In the genomic region with DNA sequence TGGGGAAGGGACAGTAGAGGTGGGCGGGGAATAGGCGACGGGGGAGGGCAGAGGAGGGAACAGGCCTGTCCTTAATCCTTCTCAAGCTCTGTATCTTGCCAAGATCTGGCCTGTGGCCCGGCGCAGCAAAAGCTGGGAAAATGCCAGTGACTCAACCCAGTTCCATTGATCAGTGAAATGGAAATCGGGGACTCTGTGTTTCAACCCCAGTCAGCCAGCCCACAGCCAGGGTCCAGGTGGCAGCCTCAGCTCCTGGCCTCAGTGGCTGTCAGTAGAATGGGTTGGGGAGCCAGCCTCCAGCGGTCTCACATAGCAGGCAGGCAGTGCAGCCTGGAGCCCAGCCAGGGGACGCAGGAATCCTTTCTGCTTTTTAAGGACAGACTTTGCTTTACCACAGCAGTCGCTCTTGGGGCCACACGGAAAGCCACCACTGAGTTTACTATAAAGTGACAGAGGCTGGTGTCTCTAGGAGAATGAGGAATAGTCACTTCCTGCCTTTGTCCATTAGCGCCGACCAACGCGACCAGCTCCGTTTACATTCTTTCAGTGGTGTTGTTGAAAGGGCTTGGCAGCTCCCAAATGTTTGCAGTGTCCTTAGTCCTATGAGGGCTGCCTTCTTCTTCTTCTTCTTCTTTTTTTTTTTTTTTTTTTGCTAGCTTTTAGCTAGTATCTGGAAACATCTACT, we compare ENCODE assay signal across 8 cellular contexts.
A peak's percentile ranks its signal among the peaks of the same experiment; 100 is the strongest.
DNase-seq lines count a peak whose midpoint lies in the region; ATAC-seq and TF ChIP-seq lines count a peak whose summit lies in the region.

No MANE protein-coding gene starts in this region.

- H3K9me3 ChIP-seq in A673 (ENCODE audit: low read depth, low read length, poor library complexity, severe bottlenecking) = no peaks in the 10 kb centered on the region
- H3K9me3 ChIP-seq in muscle layer of colon (ENCODE audit: low read length) = no peaks in the 10 kb centered on the region

- POLR2A ChIA-PET in A673 (lab: Charles Lee; ENCODE audit: low non-redundant PET) = no interaction called here

- CTCF ChIA-PET in A673 (lab: Charles Lee) = interaction anchor here (0.7 kb wide), 1 partner anchor 108 kb away, joined by 3 read pairs; no protein-coding TSS in a partner anchor

- H3K36me3 ChIP-seq in A673 (ENCODE audit: insufficient read depth, low read length, poor library complexity, severe bottlenecking) = no peaks in the 10 kb centered on the region
- no peaks in the 10 kb centered on the region for H3K36me3 ChIP-seq in muscle layer of colon (ENCODE audit: insufficient read depth, low read length)
- H3K36me3 ChIP-seq in H7 (replicated peaks; ENCODE audit: control insufficient read depth, insufficient read depth, low read length) = no peaks in the 10 kb centered on the region

- no TSS peak for BruUV-seq in A673 (replicated peaks; lab: Mats Ljungman, UMichigan)

- H3K27me3 ChIP-seq in A673 (replicated peaks; ENCODE audit: insufficient read depth, low read depth, low read length, poor library complexity) = no peaks in the 10 kb centered on the region
- H3K27me3 ChIP-seq in muscle layer of colon (ENCODE audit: control insufficient read depth in 1 of 2, insufficient read depth in 2 of 2, low read length in 2 of 2) = no peaks in the 10 kb centered on the region
- H3K27me3 ChIP-seq in H7 (ENCODE audit: control insufficient read depth, insufficient read depth, low read length) = no peaks in the 10 kb centered on the region

- no peak overlapping the region for H3K4me3 ChIP-seq in A673 (ENCODE audit: low read depth, low read length, poor library complexity, severe bottlenecking)
- H3K4me3 ChIP-seq in muscle layer of colon (ENCODE audit: low read depth in 1 of 2, low read length in 2 of 2) = peak overlapping the region in 1 of 2 donors; percentile 39
- H3K4me3 ChIP-seq in H7 (ENCODE audit: insufficient read depth, low read depth, low read length) = no peak overlapping the region

- intact Hi-C loops in A673 (cut with micrococcal nuclease; ENCODE audit: unreplicated experiment) = no loop called here

- DNase-seq in A673 (ENCODE audit: low spot score) (peak; percentile 16), NCI-H446 treated with DMSO at 0.1 percent for 48 hours (lab: John Stamatoyannopoulos, UW) (peak; percentile 32), epithelial cell of prostate (ENCODE audit: low read depth, low spot score) (no peak), dedifferentiated amniotic fluid mesenchymal stem cell (ENCODE audit: extremely low spot score) (no peak), RKO (ENCODE audit: low spot score) (no peak), H7 (no peak)

- ATAC-seq in HG03521 (IDR thresholded peaks at IDR 0.05; ENCODE audit: unreplicated experiment) = no peak

- no peak overlapping the region for H3K9ac ChIP-seq in muscle layer of colon (ENCODE audit: low read length)

- peaks cover 12% of the 10 kb centered on the region for H3K4me1 ChIP-seq in A673 (ENCODE audit: insufficient read depth, low read length, poor library complexity, severe bottlenecking)
- peaks cover 56% of the 10 kb centered on the region for H3K4me1 ChIP-seq in muscle layer of colon (ENCODE audit: insufficient read depth, low read length)

- TF ChIP-seq CTCF in A673 (conservative IDR thresholded peaks at IDR 0.05; ENCODE audit: low read depth, low read length) = no peak

- no peak overlapping the region for H3K27ac ChIP-seq in A673 (ENCODE audit: low read depth, low read length, poor library complexity, severe bottlenecking)
- H3K27ac ChIP-seq in epithelial cell of prostate = peak overlapping the region; percentile 97
- H3K27ac ChIP-seq in muscle layer of colon (ENCODE audit: low read depth, low read length) = peak overlapping the region; percentile 93

Comparison
In these comparisons a context has a peak if more than half of its experiments do, and no peak if none do; other contexts are left out.
1. DNase-seq: peak in A673 (single experiment) and NCI-H446 treated with DMSO at 0.1 percent for 48 hours (single experiment); none in epithelial cell of prostate (single experiment), dedifferentiated amniotic fluid mesenchymal stem cell (single experiment), RKO (single experiment) and H7 (single experiment).